ENCODE assay signal across 1 cellular context in the genomic region with DNA sequence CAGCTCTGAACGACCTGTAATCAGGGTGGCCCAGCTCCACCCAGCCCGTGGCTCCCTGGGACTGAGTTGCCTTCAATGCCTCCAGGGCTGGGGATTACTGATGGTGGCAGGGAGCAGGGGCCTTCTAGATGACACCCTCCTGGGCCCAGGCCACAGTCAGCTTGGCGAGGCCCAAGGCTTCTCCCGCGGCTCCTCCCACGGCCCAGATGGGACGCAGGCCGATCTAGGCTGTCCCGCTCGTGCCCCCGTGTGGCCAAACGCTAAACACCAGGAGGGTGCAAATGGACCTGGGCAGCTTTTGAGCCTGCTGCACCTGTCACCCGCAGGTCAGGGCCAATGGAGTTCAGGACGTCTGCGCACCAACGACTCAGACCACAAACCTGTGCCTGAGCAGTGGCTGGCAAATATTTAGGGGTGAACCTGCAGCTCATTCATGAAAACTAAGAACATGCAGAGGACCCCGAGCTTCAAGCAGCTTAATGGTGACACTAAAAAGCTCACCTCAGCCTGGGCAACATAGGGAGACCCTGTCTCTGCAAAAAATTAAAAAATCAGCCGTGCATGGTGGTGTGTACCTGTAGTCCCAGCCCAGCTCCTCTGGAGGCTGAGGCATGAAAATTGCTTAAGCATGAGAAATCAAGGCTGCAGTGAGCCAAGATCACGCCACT.
TF ChIP-seq lines count a peak whose summit lies in the region.

No MANE protein-coding gene starts in this region.

TF ChIP-seq in GM23338, 12 proteins besides CTCF, POLR2A, EP300 and RAD21 (continued from another document):
- TF ChIP-seq, protein P1, sequence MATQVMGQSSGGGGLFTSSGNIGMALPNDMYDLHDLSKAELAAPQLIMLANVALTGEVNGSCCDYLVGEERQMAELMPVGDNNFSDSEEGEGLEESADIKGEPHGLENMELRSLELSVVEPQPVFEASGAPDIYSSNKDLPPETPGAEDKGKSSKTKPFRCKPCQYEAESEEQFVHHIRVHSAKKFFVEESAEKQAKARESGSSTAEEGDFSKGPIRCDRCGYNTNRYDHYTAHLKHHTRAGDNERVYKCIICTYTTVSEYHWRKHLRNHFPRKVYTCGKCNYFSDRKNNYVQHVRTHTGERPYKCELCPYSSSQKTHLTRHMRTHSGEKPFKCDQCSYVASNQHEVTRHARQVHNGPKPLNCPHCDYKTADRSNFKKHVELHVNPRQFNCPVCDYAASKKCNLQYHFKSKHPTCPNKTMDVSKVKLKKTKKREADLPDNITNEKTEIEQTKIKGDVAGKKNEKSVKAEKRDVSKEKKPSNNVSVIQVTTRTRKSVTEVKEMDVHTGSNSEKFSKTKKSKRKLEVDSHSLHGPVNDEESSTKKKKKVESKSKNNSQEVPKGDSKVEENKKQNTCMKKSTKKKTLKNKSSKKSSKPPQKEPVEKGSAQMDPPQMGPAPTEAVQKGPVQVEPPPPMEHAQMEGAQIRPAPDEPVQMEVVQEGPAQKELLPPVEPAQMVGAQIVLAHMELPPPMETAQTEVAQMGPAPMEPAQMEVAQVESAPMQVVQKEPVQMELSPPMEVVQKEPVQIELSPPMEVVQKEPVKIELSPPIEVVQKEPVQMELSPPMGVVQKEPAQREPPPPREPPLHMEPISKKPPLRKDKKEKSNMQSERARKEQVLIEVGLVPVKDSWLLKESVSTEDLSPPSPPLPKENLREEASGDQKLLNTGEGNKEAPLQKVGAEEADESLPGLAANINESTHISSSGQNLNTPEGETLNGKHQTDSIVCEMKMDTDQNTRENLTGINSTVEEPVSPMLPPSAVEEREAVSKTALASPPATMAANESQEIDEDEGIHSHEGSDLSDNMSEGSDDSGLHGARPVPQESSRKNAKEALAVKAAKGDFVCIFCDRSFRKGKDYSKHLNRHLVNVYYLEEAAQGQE (IDR thresholded peaks at IDR 0.05; ENCODE audit: unreplicated experiment): no peak
- no peak for TF ChIP-seq ZNF114 (CRISPR knock-in tag; IDR thresholded peaks at IDR 0.05)
- no peak for TF ChIP-seq EZH2 (IDR thresholded peaks at IDR 0.05; ENCODE audit: low read depth, unreplicated experiment)
- TF ChIP-seq STAT1 (IDR thresholded peaks at IDR 0.05; ENCODE audit: unreplicated experiment): no peak
